In genomic region chr7:52091101-52091500, GRCh38 we compare ENCODE assay signal across 30 cellular contexts.
"Had no signal": no experiment of that assay in that cellular context is flagged by ENCODE, and none has a peak within 500 bp of the region (broad histone marks: within the 10 kb centered on the region; RNA-seq: fewer than 3 reads in every experiment).

No MANE protein-coding gene starts in this region.

- H3K27ac Mint-ChIP-seq: immature natural killer cell; memory B cell; naive B cell; natural killer cell; nephron progenitor cell; neural progenitor cell; stimulated activated effector memory CD8-positive, alpha-beta T cell treated with anti-CD3 and anti-CD28 coated beads, Interleukin-12 subunit alpha, Interleukin-12 subunit beta, amount 100 ng/mL, for 72 hours; stimulated activated naive CD8-positive, alpha-beta T cell treated with anti-CD3 and anti-CD28 coated beads, Interleukin-15, Interleukin-2, amounts not matched to agents 100 ng/mL and 50 ng/mL, for 24 hours had no signal

- H3K4me1 Mint-ChIP-seq: immature natural killer cell; memory B cell; naive B cell; natural killer cell; nephron progenitor cell; stimulated activated effector memory CD8-positive, alpha-beta T cell treated with anti-CD3 and anti-CD28 coated beads, Interleukin-12 subunit alpha, Interleukin-12 subunit beta, amount 100 ng/mL, for 72 hours had no signal

- H3K36me3 ChIP-seq: heart left ventricle, left ventricle myocardium inferior, neural progenitor cell, pancreas, prostate gland, spleen, suprapubic skin, thoracic aorta, tibial artery, upper lobe of right lung had no signal

- ATAC-seq: heart left ventricle; left colon; natural killer cell; pancreas; right cardiac atrium; sciatic nerve; stimulated activated effector memory CD8-positive, alpha-beta T cell treated with anti-CD3 and anti-CD28 coated beads, Interleukin-12 subunit alpha, Interleukin-12 subunit beta, amount 100 ng/mL, for 72 hours; upper lobe of right lung had no signal

- H3K9ac ChIP-seq: neural progenitor cell had no signal

- H3K27me3 Mint-ChIP-seq: memory B cell, naive B cell had no signal

- H3K9me3 ChIP-seq: pancreas, prostate gland, suprapubic skin, thoracic aorta, tibial artery, upper lobe of right lung had no signal

- DNase-seq: heart left ventricle; hypothalamus; immature natural killer cell; kidney; left colon; left ventricle myocardium inferior; naive B cell; natural killer cell; nephron progenitor cell; nucleus accumbens; pancreas; posterior cingulate gyrus; retina; right cardiac atrium; spleen; stimulated activated CD4-positive, alpha-beta T cell treated with anti-CD3 and anti-CD28 coated beads, Interleukin-4, amount 100 ng/mL, for 24 hours; stimulated activated naive CD4-positive, alpha-beta T cell; tibial artery; trophoblast cell; upper lobe of right lung had no signal

- H3K27ac ChIP-seq: heart left ventricle, left ventricle myocardium inferior, neural progenitor cell, pancreas, prostate gland, skin epidermis, spleen, suprapubic skin, thoracic aorta, tibial artery, upper lobe of right lung had no signal

- H3K4me3 Mint-ChIP-seq: immature natural killer cell; memory B cell; naive B cell; natural killer cell; nephron progenitor cell; neural progenitor cell; stimulated activated effector memory CD8-positive, alpha-beta T cell treated with anti-CD3 and anti-CD28 coated beads, Interleukin-12 subunit alpha, Interleukin-12 subunit beta, amount 100 ng/mL, for 72 hours; stimulated activated naive CD8-positive, alpha-beta T cell treated with anti-CD3 and anti-CD28 coated beads, Interleukin-15, Interleukin-2, amounts not matched to agents 100 ng/mL and 50 ng/mL, for 24 hours had no signal

- H3K4me3 ChIP-seq: heart left ventricle, left ventricle myocardium inferior, lung, neural progenitor cell, pancreas, prostate gland, skin epidermis, spleen, suprapubic skin, thoracic aorta, tibial artery, upper lobe of right lung had no signal

- H3K9me3 Mint-ChIP-seq: memory B cell, nephron progenitor cell had no signal

- H3K36me3 Mint-ChIP-seq: memory B cell; naive B cell; stimulated activated effector memory CD8-positive, alpha-beta T cell treated with anti-CD3 and anti-CD28 coated beads, Interleukin-12 subunit alpha, Interleukin-12 subunit beta, amount 100 ng/mL, for 72 hours had no signal

- H2AFZ ChIP-seq: neural progenitor cell had no signal

- H3K27me3 ChIP-seq: neural progenitor cell had no signal

- H3K4me2 ChIP-seq: neural progenitor cell had no signal

- H3K4me1 ChIP-seq: heart left ventricle, left ventricle myocardium inferior, pancreas, prostate gland, spleen, suprapubic skin, tibial artery, upper lobe of right lung had no signal
